24 cellular contexts compared by ENCODE assay signal in the genomic region with DNA sequence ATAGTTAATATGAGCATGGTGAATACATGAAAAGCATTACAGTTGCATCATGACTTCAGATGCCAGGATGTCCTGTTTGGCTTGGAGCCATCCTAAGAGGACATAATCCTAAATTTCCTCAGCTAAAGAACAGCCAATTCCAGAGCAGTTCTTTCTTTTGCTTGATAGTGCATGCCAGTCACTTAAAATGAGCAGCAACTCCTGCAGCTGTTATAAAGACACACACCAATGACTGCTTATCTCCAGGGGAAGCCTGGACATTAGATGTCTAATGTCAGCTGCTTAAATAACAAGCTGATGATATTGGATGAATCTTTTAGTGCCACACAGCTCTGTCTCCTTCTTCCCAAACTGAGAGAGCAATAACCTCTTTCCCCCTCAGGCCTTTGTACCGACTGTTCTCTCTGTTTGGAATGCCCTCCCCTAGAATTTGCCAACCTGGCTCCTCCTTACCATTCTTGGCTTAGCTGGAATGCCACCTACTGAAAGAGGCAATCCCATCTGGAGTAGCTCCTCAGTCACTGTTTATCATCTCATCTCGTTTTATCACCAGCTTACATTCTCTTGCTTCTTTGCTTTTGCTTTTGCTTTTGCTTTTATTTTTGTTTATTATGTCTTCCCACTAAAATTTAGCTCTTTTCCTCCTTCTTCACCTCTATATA.
DNase-seq lines count a peak whose midpoint lies in the region; FAIRE-seq and TF ChIP-seq lines count a peak whose summit lies in the region.
"Had no signal": no experiment of that assay in that cellular context is flagged by ENCODE, and none has a peak within 500 bp of the region (broad histone marks: within the 10 kb centered on the region; RNA-seq: fewer than 3 reads in every experiment).

No MANE protein-coding gene starts in this region.

- intact Hi-C loops in colonic mucosa (cut with DNase I): loop anchor here (10.0 kb wide), 1 partner anchor 99 kb away; no protein-coding TSS in a partner anchor
- intact Hi-C loops in transverse colon (cut with DNase I; ENCODE audit: low total_unique reads): no loop called here
- intact Hi-C loops in sigmoid colon (cut with DNase I): loop anchor here (10.0 kb wide), 2 partner anchors 199 to 959 kb away; no protein-coding TSS in a partner anchor

- H3K9ac ChIP-seq in colonic mucosa (ENCODE audit: low read depth in 2 of 2, low read length in 2 of 2): no peak overlapping the region

- in situ Hi-C loops in transverse colon (cut with MboI; ENCODE audit: low pct_ligation_motif_present in 1 of 4, low pct_unique_long_range_greater_than_20kb in 1 of 4, low sequenced_read_pairs in 3 of 4): no loop called here

- H3K4me1 ChIP-seq in colonic mucosa (no peaks in the 10 kb centered on the region), transverse colon (peaks cover 4 to 41% (median 18%) of the 10 kb centered on the region in 4 donors), sigmoid colon (peaks cover 0 to 7% (median 0%) of the 10 kb centered on the region in 4 donors)
- H3K4me1 ChIP-seq: ascending aorta, uterus had no signal

- H3K27me3 ChIP-seq in colonic mucosa: no peaks in the 10 kb centered on the region
- H3K27me3 ChIP-seq in transverse colon: no peaks in the 10 kb centered on the region
- H3K27me3 ChIP-seq in sigmoid colon: no peaks in the 10 kb centered on the region
- H3K27me3 ChIP-seq: ascending aorta, uterus had no signal

- H3K27ac ChIP-seq in colonic mucosa (peak overlapping the region; percentile 72), transverse colon (peak overlapping the region; percentile 43 to 63 (median 58)), sigmoid colon (no peak overlapping the region)
- H3K27ac ChIP-seq: ascending aorta, uterus had no signal

- TF ChIP-seq CTCF in colonic mucosa (IDR thresholded peaks at IDR 0.05) (no peak), transverse colon (IDR thresholded peaks at IDR 0.05) (no peak), sigmoid colon (IDR thresholded peaks at IDR 0.05) (no peak)

- peak; percentile 48 for FAIRE-seq in HTR-8/SVneo (lab: Jason Lieb, UNC)
- FAIRE-seq in GM19239 (lab: Jason Lieb, UNC): no peak
- FAIRE-seq: endometrium, K562 had no signal

- WGBS in transverse colon (ENCODE audit: low coverage in 1 of 2), 2 donors: 19 to 22% methylated on average over 2 of the region's 2 CpGs
- 6 to 46% methylated on average over 2 of the region's 2 CpGs for WGBS in sigmoid colon, 2 donors

- H3K36me3 ChIP-seq in colonic mucosa (no peaks in the 10 kb centered on the region), transverse colon (no peaks in the 10 kb centered on the region), sigmoid colon (no peaks in the 10 kb centered on the region)
- H3K36me3 ChIP-seq: ascending aorta, uterus had no signal

- no peak overlapping the region for H3K4me3 ChIP-seq in colonic mucosa
- H3K4me3 ChIP-seq in transverse colon: no peak overlapping the region
- no peak overlapping the region for H3K4me3 ChIP-seq in sigmoid colon
- H3K4me3 ChIP-seq: ascending aorta, K562, uterus had no signal

- no peak for DNase-seq in HTR-8/SVneo (ENCODE audit: insufficient read length, low spot score)
- DNase-seq in colonic mucosa: no peak
- DNase-seq in medulla oblongata (ENCODE audit: extremely low spot score): peak; percentile 11
- no peak for DNase-seq in transverse colon
- DNase-seq in sigmoid colon: no peak
- DNase-seq in GM19239 (ENCODE audit: insufficient read length, low spot score): no peak
- DNase-seq in NK-92 (lab: John Stamatoyannopoulos, UW; ENCODE audit: unreplicated experiment): no peak
- DNase-seq: activated T-cell treated with anti-CD3 and anti-CD28 coated beads for 4 hours; CD4-positive, alpha-beta memory T cell; DMS 273 treated with DMSO at 0.1 percent for 48 hours; HCEC 1CT; left ventricle myocardium superior; midbrain; NCI-H1436 treated with DMSO at 0.1 percent for 48 hours; NCI-H2107; NCI-H748 treated with DMSO at 0.1 percent for 48 hours; retina; stimulated activated CD4-positive, alpha-beta T cell treated with anti-CD3 and anti-CD28 coated beads, Interleukin-4, amount 100 ng/mL, for 24 hours; substantia nigra; T-helper 2 cell; uterus had no signal

- TF ChIP-seq EP300 in transverse colon (IDR thresholded peaks at IDR 0.05; ENCODE audit: low read depth): no peak
- TF ChIP-seq EP300 in sigmoid colon (IDR thresholded peaks at IDR 0.05): no peak

- H3K9me3 ChIP-seq in colonic mucosa (no peaks in the 10 kb centered on the region), transverse colon (no peaks in the 10 kb centered on the region), sigmoid colon (no peaks in the 10 kb centered on the region)
- H3K9me3 ChIP-seq: ascending aorta, uterus had no signal

- TF ChIP-seq POLR2A in transverse colon (IDR thresholded peaks at IDR 0.05) (no peak), sigmoid colon (IDR thresholded peaks at IDR 0.05) (no peak)

Comparison
In these comparisons a context has a peak if more than half of its experiments do, and no peak if none do; other contexts are left out.
1. H3K27ac ChIP-seq: peak in colonic mucosa (single experiment) and transverse colon (4 of 4); none in sigmoid colon (0 of 4).